9 cellular contexts compared by ENCODE assay signal in the genomic region with DNA sequence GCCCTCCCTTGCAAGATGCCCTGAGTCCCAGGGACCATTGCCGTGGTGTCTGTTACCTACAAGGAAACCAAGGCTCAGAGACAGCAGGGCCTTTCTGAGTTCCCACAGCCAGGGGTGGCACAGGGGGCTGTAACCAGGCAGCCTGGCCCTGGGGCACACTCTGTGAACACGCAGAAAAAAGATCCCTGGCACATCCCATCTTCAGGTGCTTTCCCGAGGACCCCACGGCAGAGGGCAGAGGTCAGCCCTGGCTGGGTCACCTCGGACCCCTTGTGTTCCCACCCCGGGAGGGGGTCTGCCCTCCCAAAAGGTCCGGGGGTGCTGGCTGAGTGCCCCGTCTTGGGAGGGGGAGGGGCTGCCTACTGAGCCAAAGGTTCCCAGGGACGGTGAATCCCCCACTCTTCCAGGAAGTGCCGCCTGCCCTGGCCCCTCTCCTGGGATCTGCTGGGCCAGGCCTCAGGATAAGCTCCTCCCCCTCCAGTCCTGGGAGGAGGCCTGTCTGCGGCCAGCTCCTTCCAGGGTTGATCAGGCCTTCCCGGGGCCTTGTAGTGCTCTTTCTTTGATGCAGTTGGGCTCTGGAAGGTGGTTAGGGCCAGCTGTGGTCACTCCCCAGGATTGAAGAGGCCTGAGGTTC. TPM values are rescaled to one million over a fixed set of nuclear protein-coding genes. Genes with fewer than 3 reads are reported as not detected.
A peak's percentile ranks its signal among the peaks of the same experiment; 100 is the strongest.
DNase-seq lines count a peak whose midpoint lies in the region; ATAC-seq, FAIRE-seq and TF ChIP-seq lines count a peak whose summit lies in the region.
"Had no signal": no experiment of that assay in that cellular context is flagged by ENCODE, and none has a peak within 500 bp of the region (broad histone marks: within the 10 kb centered on the region; RNA-seq: fewer than 3 reads in every experiment).

No MANE protein-coding gene starts in this region.

- H4K20me1 ChIP-seq in K562 (replicated peaks; ENCODE audit: control insufficient read depth, insufficient read depth, low read length): peaks cover 9% of the 10 kb centered on the region
- H4K20me1 ChIP-seq in hepatocyte (ENCODE audit: insufficient read depth, poor library complexity, severe bottlenecking): peaks cover 68% of the 10 kb centered on the region

- H3K4me1 ChIP-seq in K562 (replicated peaks in 1 of 2; ENCODE audit: control insufficient read depth in 2 of 2, insufficient read depth in 2 of 2, low read length in 2 of 2): peaks cover 7 to 84% of the 10 kb centered on the region in 2 experiments
- H3K4me1 ChIP-seq in hepatocyte (ENCODE audit: insufficient read depth): peaks cover 71% of the 10 kb centered on the region
- H3K4me1 ChIP-seq in sigmoid colon: peaks cover 2 to 90% (median 83%) of the 10 kb centered on the region in 4 donors

- H3K79me2 ChIP-seq in K562 (ENCODE audit: control insufficient read depth, insufficient read depth, low read length): peaks cover 14% of the 10 kb centered on the region; the same call in 2 of the 3 replicates
- peaks cover 98% of the 10 kb centered on the region for H3K79me2 ChIP-seq in hepatocyte

- CTCF ChIA-PET in K562 (lab: Yijun Ruan, JAX; ENCODE audit: low intra/inter-chr PET ratio): no interaction called here

- H3K9me3 ChIP-seq in K562 (replicated peaks; ENCODE audit: control insufficient read depth, insufficient read depth, low read depth, low read length): no peaks in the 10 kb centered on the region
- no peaks in the 10 kb centered on the region for H3K9me3 ChIP-seq in hepatocyte (ENCODE audit: low read depth)
- H3K9me3 ChIP-seq in sigmoid colon: no peaks in the 10 kb centered on the region

- H3K27ac ChIP-seq in K562 (ENCODE audit: extremely low read depth, low read depth, low read length): peak overlapping the region; percentile 28; the same call in 1 of the 3 replicates
- peak overlapping the region; percentile 97 for H3K27ac ChIP-seq in hepatocyte
- peak overlapping the region; percentile 83 to 95 (median 86) for H3K27ac ChIP-seq in sigmoid colon

- no peak for TF ChIP-seq POLR2A in K562 (conservative IDR thresholded peaks at IDR 0.05)
- TF ChIP-seq POLR2A in sigmoid colon (IDR thresholded peaks at IDR 0.05): no peak

- no peaks in the 10 kb centered on the region for H3K9me1 ChIP-seq in K562 (ENCODE audit: control insufficient read depth, insufficient read depth, low read length)

- intact Hi-C loops in K562 (cut with micrococcal nuclease) (no loop called here), sigmoid colon (cut with DNase I) (no loop called here)

- FAIRE-seq in K562 (lab: Jason Lieb, UNC): peak; percentile 29

- H3K9ac ChIP-seq in K562 (ENCODE audit: insufficient read depth in 1 of 2, low read depth in 2 of 2, low read length in 2 of 2): 0 out of 4 replicates have a peak overlapping the region, but pooled peaks of 1 of the 2 experiments have one; percentile 54

- POLR2A ChIA-PET in K562 (lab: Yijun Ruan, JAX): interaction anchor here (0.6 to 1.1 kb wide), 4 partner anchors 16 to 63 kb away, joined by 3 to 6 read pairs (median 4); no protein-coding TSS in a partner anchor

- H3K9me2 ChIP-seq in hepatocyte (replicated peaks; ENCODE audit: insufficient read depth): no peaks in the 10 kb centered on the region

- no peak overlapping the region for H2AFZ ChIP-seq in K562 (ENCODE audit: low read depth, low read length)
- no peak overlapping the region for H2AFZ ChIP-seq in hepatocyte

- H3K27me3 ChIP-seq in K562 (ENCODE audit: control insufficient read depth in 2 of 2, insufficient read depth in 2 of 2, low read length in 2 of 2) (no peaks in the 10 kb centered on the region), hepatocyte (no peaks in the 10 kb centered on the region), sigmoid colon (no peaks in the 10 kb centered on the region)

- H3K4me2 ChIP-seq in K562 (ENCODE audit: insufficient read depth, low read length) (no peak overlapping the region), hepatocyte (peak overlapping the region; percentile 77)

- TF ChIP-seq EP300 in K562 (IDR thresholded peaks at IDR 0.05; ENCODE audit: low read length) (no peak), sigmoid colon (IDR thresholded peaks at IDR 0.05) (no peak)

- H3K4me3 ChIP-seq in K562 (no peak overlapping the region), hepatocyte (no peak overlapping the region), sigmoid colon (peak overlapping the region in 1 of 4 donors; percentile 18)

- no peak for TF ChIP-seq CTCF in K562 (IDR thresholded peaks at IDR 0.05 in 2 of 3, conservative IDR thresholded peaks at IDR 0.05 in 1 of 3; ENCODE audit: insufficient read depth in 2 of 3, low read depth in 1 of 3, low read length in 3 of 3)
- no peak for TF ChIP-seq CTCF in hepatocyte (IDR thresholded peaks at IDR 0.05; ENCODE audit: poor library complexity)
- TF ChIP-seq CTCF in sigmoid colon (IDR thresholded peaks at IDR 0.05): no peak

- H3K36me3 ChIP-seq in K562 (ENCODE audit: control insufficient read depth, insufficient read depth, low read length): no peaks in the 10 kb centered on the region
- H3K36me3 ChIP-seq in hepatocyte (replicated peaks; ENCODE audit: insufficient read depth, low read depth): no peaks in the 10 kb centered on the region
- H3K36me3 ChIP-seq in sigmoid colon: no peaks in the 10 kb centered on the region

- TF ChIP-seq RAD21 in K562 (CRISPR knock-in tag; conservative IDR thresholded peaks at IDR 0.05 in 1 of 2, IDR thresholded peaks at IDR 0.05 in 1 of 2): no peak

- no TSS peak for BruUV-seq in K562 (replicated peaks; lab: Mats Ljungman, UMichigan)

- in situ Hi-C loops in K562 (cut with MboI): loop anchor here (10.0 kb wide), 2 partner anchors 119 to 339 kb away; no protein-coding TSS in a partner anchor

- 28% methylated on average over 10 of the region's 12 CpGs for WGBS in K562 (ENCODE audit: insufficient coverage, low coverage, missing lambda C conversion rate)
- WGBS in hepatocyte (ENCODE audit: low lambda C conversion rate, missing lambda C conversion rate): 37% methylated on average over 11 of the region's 12 CpGs
- WGBS in sigmoid colon, 2 donors: 32 to 60% methylated on average over 12 of the region's 12 CpGs

- DNase-seq in EL: peak; percentile 40
- DNase-seq in K562 (ENCODE audit: extremely low read depth in 1 of 4, low spot score in 3 of 4): peak; percentile 52 to 67 (median 57)
- DNase-seq in hepatocyte (ENCODE audit: low spot score): peak; percentile 89
- DNase-seq in sigmoid colon: peak; percentile 89
- no peak for DNase-seq in CD1c-positive myeloid dendritic cell (ENCODE audit: extremely low spot score)
- DNase-seq in stimulated activated naive CD4-positive, alpha-beta T cell (lab: John Stamatoyannopoulos, UW): no peak
- DNase-seq: NCI-H2171 had no signal

- peak; percentile 73 for ATAC-seq in K562
- no peak for ATAC-seq in HG02970 (IDR thresholded peaks at IDR 0.05; ENCODE audit: low FRiP score, unreplicated experiment)
- no peak for ATAC-seq in HG03139 (IDR thresholded peaks at IDR 0.05; ENCODE audit: unreplicated experiment)

RNA-seq across cellular contexts. Expression of gene GLIS2, which starts 8.1 kb away (rescaled TPM):
- total RNA-seq in K562 (2011; cell fraction: chromatin; rRNA removed; ENCODE audit: low replicate concordance): 2.1 and 6.1 TPM in 2 replicates
- total RNA-seq in K562 (2011; cell fraction: nucleolus; rRNA removed): 3.8 and 4.2 TPM in 2 replicates
- 2.9 and 3.6 TPM in 2 replicates for total RNA-seq in K562 (2011; cell fraction: nucleoplasm; rRNA removed)
- 0.91 and 1.4 TPM in 2 replicates for total RNA-seq in K562 (2014; rRNA removed)
- total RNA-seq in K562 (2014; rRNA removed; fragmentation: Illumina TruSeq; extraction: Trizol): 0.10 and 0.11 TPM in 2 replicates
- total RNA-seq in K562 (2015; rRNA removed; fragmentation: Illumina TruSeq; extraction: Trizol): 0.33 and 0.68 TPM in 2 replicates
- 7.6 and 9.0 TPM in 2 replicates for total RNA-seq in K562 (2021)
- polyA plus RNA-seq in K562 (2011; rRNA removed): 0.57 and 1.0 TPM in 2 replicates
- 1.0 and 2.2 TPM in 2 replicates for polyA plus RNA-seq in K562 (2011; cell fraction: cytosol; rRNA removed)
- 2.8 and 4.9 TPM in 2 replicates for polyA plus RNA-seq in K562 (2011; cell fraction: nucleus; rRNA removed)
- 6.8 and 7.9 TPM in 2 replicates for polyA plus RNA-seq in K562 (2012)
- polyA plus RNA-seq in K562 (2014; fragmentation: Illumina TruSeq; extraction: Trizol): 2.2 and 5.8 TPM in 2 replicates
- under 1 TPM; 0.10 to 0.25 TPM for polyA plus RNA-seq in K562 (2014; fragmentation: Nextera tagmentation; extraction: Ambion mirVana)
- 2.3 and 2.9 TPM in 2 replicates for polyA plus RNA-seq in K562 (2014; rRNA removed)
- 0.27 and 0.32 TPM in 2 replicates for polyA minus RNA-seq in K562 (2011; rRNA and poly(A)+ RNA removed)
- polyA minus RNA-seq in K562 (2011; cell fraction: cytosol; rRNA and poly(A)+ RNA removed): 3.3 and 4.6 TPM in 2 replicates
- polyA minus RNA-seq in K562 (2011; cell fraction: nucleus; rRNA and poly(A)+ RNA removed): 1.00 and 1.1 TPM in 2 replicates
- 3.6 TPM in 2 replicates for total RNA-seq in hepatocyte
- polyA plus RNA-seq in hepatocyte: 11.3 and 12.2 TPM in 2 replicates
- 10 to 100 TPM in 1 of 4 donors, 1 to 10 TPM in 3; 5.4 to 11.9 (median 5.7) TPM for total RNA-seq in sigmoid colon
- 1 to 10 TPM in 2 of 3 donors, under 1 TPM in 1; 0.69 to 4.0 (median 1.8) TPM for polyA plus RNA-seq in sigmoid colon

RNA-seq across cellular contexts. Expression of gene PAM16, which starts 27.2 kb away (rescaled TPM):
- total RNA-seq in K562 (2011; cell fraction: chromatin; rRNA removed; ENCODE audit: low replicate concordance): 70.0 and 135 TPM in 2 replicates
- total RNA-seq in K562 (2011; cell fraction: nucleolus; rRNA removed): 74.5 and 92.1 TPM in 2 replicates
- 76.8 and 107 TPM in 2 replicates for total RNA-seq in K562 (2011; cell fraction: nucleoplasm; rRNA removed)
- total RNA-seq in K562 (2014; rRNA removed) (173 and 213 TPM in 2 replicates), K562 (2014; rRNA removed; fragmentation: Illumina TruSeq; extraction: Trizol) (32.6 and 38.7 TPM in 2 replicates), K562 (2015; rRNA removed; fragmentation: Illumina TruSeq; extraction: Trizol) (48.4 and 56.1 TPM in 2 replicates), K562 (2021) (123 and 150 TPM in 2 replicates), hepatocyte (33.0 and 35.0 TPM in 2 replicates), sigmoid colon (10 to 100 TPM; 36.7 to 52.7 (median 43.6) TPM)
- polyA plus RNA-seq in K562 (2011; rRNA removed) (79.3 and 88.9 TPM in 2 replicates), K562 (2014; fragmentation: Illumina TruSeq; extraction: Trizol) (49.0 and 66.3 TPM in 2 replicates), K562 (2014; fragmentation: Nextera tagmentation; extraction: Ambion mirVana) (10 to 100 TPM; 41.5 to 81.1 TPM), K562 (2014; rRNA removed) (243 and 273 TPM in 2 replicates), hepatocyte (57.7 and 70.4 TPM in 2 replicates), sigmoid colon (10 to 100 TPM; 36.0 to 57.0 (median 49.0) TPM)
- 175 and 283 TPM in 2 replicates for polyA plus RNA-seq in K562 (2011; cell fraction: cytosol; rRNA removed)
- polyA plus RNA-seq in K562 (2011; cell fraction: nucleus; rRNA removed): 85.0 and 101 TPM in 2 replicates
- polyA plus RNA-seq in K562 (2012): 96.6 and 100 TPM in 2 replicates
- polyA minus RNA-seq in K562 (2011; rRNA and poly(A)+ RNA removed): 10.6 and 11.8 TPM in 2 replicates
- 19.8 and 22.7 TPM in 2 replicates for polyA minus RNA-seq in K562 (2011; cell fraction: cytosol; rRNA and poly(A)+ RNA removed)
- 10.8 and 13.7 TPM in 2 replicates for polyA minus RNA-seq in K562 (2011; cell fraction: nucleus; rRNA and poly(A)+ RNA removed)

RNA-seq across cellular contexts. Expression of gene VASN, which starts 47.7 kb away (rescaled TPM):
- 1.2 and 9.8 TPM in 2 replicates for total RNA-seq in K562 (2011; cell fraction: chromatin; rRNA removed; ENCODE audit: low replicate concordance)
- 10.1 and 15.2 TPM in 2 replicates for total RNA-seq in K562 (2011; cell fraction: nucleolus; rRNA removed)
- 3.7 and 5.7 TPM in 2 replicates for total RNA-seq in K562 (2011; cell fraction: nucleoplasm; rRNA removed)
- total RNA-seq in K562 (2014; rRNA removed): 1.7 and 2.2 TPM in 2 replicates
- 0.06 and 0.07 TPM in 2 replicates for total RNA-seq in K562 (2014; rRNA removed; fragmentation: Illumina TruSeq; extraction: Trizol)
- 0.51 and 1.1 TPM in 2 replicates for total RNA-seq in K562 (2015; rRNA removed; fragmentation: Illumina TruSeq; extraction: Trizol)
- total RNA-seq in K562 (2021): 2.4 and 2.5 TPM in 2 replicates
- 0.31 and 1.2 TPM in 2 replicates for polyA plus RNA-seq in K562 (2011; rRNA removed)
- 0.78 and 3.2 TPM in 2 replicates for polyA plus RNA-seq in K562 (2011; cell fraction: cytosol; rRNA removed)
- polyA plus RNA-seq in K562 (2011; cell fraction: nucleus; rRNA removed): 1.2 and 2.6 TPM in 2 replicates
- 2.9 and 6.1 TPM in 2 replicates for polyA plus RNA-seq in K562 (2012)
- 0.16 and 0.42 TPM in 2 replicates for polyA plus RNA-seq in K562 (2014; fragmentation: Illumina TruSeq; extraction: Trizol)
- under 1 TPM in 1 of 2 experiments, not detected in 1; 0.01 TPM for polyA plus RNA-seq in K562 (2014; fragmentation: Nextera tagmentation; extraction: Ambion mirVana)
- 0.78 and 0.90 TPM in 2 replicates for polyA plus RNA-seq in K562 (2014; rRNA removed)
- 0.56 and 0.63 TPM in 2 replicates for polyA minus RNA-seq in K562 (2011; rRNA and poly(A)+ RNA removed)
- 1.1 and 2.8 TPM in 2 replicates for polyA minus RNA-seq in K562 (2011; cell fraction: cytosol; rRNA and poly(A)+ RNA removed)
- polyA minus RNA-seq in K562 (2011; cell fraction: nucleus; rRNA and poly(A)+ RNA removed): 3.4 and 6.3 TPM in 2 replicates
- 10.0 and 12.1 TPM in 2 replicates for total RNA-seq in hepatocyte
- polyA plus RNA-seq in hepatocyte: 55.9 and 64.2 TPM in 2 replicates
- total RNA-seq in sigmoid colon: 10 to 100 TPM in 1 of 4 donors, 1 to 10 TPM in 3; 7.1 to 10.2 (median 8.3) TPM
- 1 to 10 TPM in 2 of 3 donors, under 1 TPM in 1; 0.46 to 4.2 (median 2.4) TPM for polyA plus RNA-seq in sigmoid colon

RNA-seq across cellular contexts. Expression of gene TFAP4, which starts 51.1 kb away (rescaled TPM):
- total RNA-seq in K562 (2011; cell fraction: chromatin; rRNA removed; ENCODE audit: low replicate concordance): 12.1 and 23.1 TPM in 2 replicates
- total RNA-seq in K562 (2011; cell fraction: nucleolus; rRNA removed): 12.4 and 13.3 TPM in 2 replicates
- total RNA-seq in K562 (2011; cell fraction: nucleoplasm; rRNA removed): 11.0 and 16.1 TPM in 2 replicates
- total RNA-seq in K562 (2014; rRNA removed): 27.7 and 28.8 TPM in 2 replicates
- 5.6 and 7.7 TPM in 2 replicates for total RNA-seq in K562 (2014; rRNA removed; fragmentation: Illumina TruSeq; extraction: Trizol)
- 16.2 and 16.9 TPM in 2 replicates for total RNA-seq in K562 (2015; rRNA removed; fragmentation: Illumina TruSeq; extraction: Trizol)
- 31.2 and 32.8 TPM in 2 replicates for total RNA-seq in K562 (2021)
- 8.5 and 15.3 TPM in 2 replicates for polyA plus RNA-seq in K562 (2011; rRNA removed)
- polyA plus RNA-seq in K562 (2011; cell fraction: cytosol; rRNA removed): 8.1 and 15.3 TPM in 2 replicates
- 12.2 and 17.2 TPM in 2 replicates for polyA plus RNA-seq in K562 (2011; cell fraction: nucleus; rRNA removed)
- polyA plus RNA-seq in K562 (2012): 15.9 and 19.7 TPM in 2 replicates
- polyA plus RNA-seq in K562 (2014; fragmentation: Illumina TruSeq; extraction: Trizol): 10.6 and 13.6 TPM in 2 replicates
- polyA plus RNA-seq in K562 (2014; fragmentation: Nextera tagmentation; extraction: Ambion mirVana): under 1 TPM; 0.10 to 0.11 TPM
- polyA plus RNA-seq in K562 (2014; rRNA removed): 19.8 and 22.6 TPM in 2 replicates
- polyA minus RNA-seq in K562 (2011; rRNA and poly(A)+ RNA removed): 14.2 and 15.3 TPM in 2 replicates
- polyA minus RNA-seq in K562 (2011; cell fraction: cytosol; rRNA and poly(A)+ RNA removed): 15.2 and 18.3 TPM in 2 replicates
- polyA minus RNA-seq in K562 (2011; cell fraction: nucleus; rRNA and poly(A)+ RNA removed): 5.0 and 8.7 TPM in 2 replicates
- total RNA-seq in hepatocyte: 6.1 and 11.4 TPM in 2 replicates
- polyA plus RNA-seq in hepatocyte: 3.1 and 4.2 TPM in 2 replicates
- 1 to 10 TPM; 3.2 to 3.9 (median 3.6) TPM for total RNA-seq in sigmoid colon
- 10 to 100 TPM in 1 of 3 donors, 1 to 10 TPM in 2; 2.3 to 11.7 (median 4.8) TPM for polyA plus RNA-seq in sigmoid colon

Comparison
In these comparisons a context has a peak if more than half of its experiments do, and no peak if none do; other contexts are left out.
1. DNase-seq: peak in EL (single experiment), K562 (4 of 4), hepatocyte (single experiment) and sigmoid colon (single experiment); none in CD1c-positive myeloid dendritic cell (single experiment) and stimulated activated naive CD4-positive, alpha-beta T cell (0 of 6).
2. H3K27ac ChIP-seq: peak in every context shown above with its lines; median percentile 97 in hepatocyte; 86 in sigmoid colon; 28 in K562.